ENCODE assay signal across 18 cellular contexts in genomic region chr14:101495284-101495683, GRCh38.
"Had no signal": no experiment of that assay in that cellular context is flagged by ENCODE, and none has a peak within 500 bp of the region (broad histone marks: within the 10 kb centered on the region; RNA-seq: fewer than 3 reads in every experiment).

No MANE protein-coding gene starts in this region.

- H3K4me2 ChIP-seq: smooth muscle cell had no signal

- H3K4me3 Mint-ChIP-seq: activated naive CD8-positive, alpha-beta T cell; effector memory CD8-positive, alpha-beta T cell; naive B cell; neural crest cell; stimulated activated effector memory CD8-positive, alpha-beta T cell treated with anti-CD3 and anti-CD28 coated beads, Interleukin-12 subunit alpha, Interleukin-12 subunit beta, amount 100 ng/mL, for 72 hours had no signal

- H3K27ac Mint-ChIP-seq: activated naive CD8-positive, alpha-beta T cell; effector memory CD8-positive, alpha-beta T cell; stimulated activated effector memory CD8-positive, alpha-beta T cell treated with anti-CD3 and anti-CD28 coated beads, Interleukin-12 subunit alpha, Interleukin-12 subunit beta, amount 100 ng/mL, for 72 hours had no signal

- H3K9me3 ChIP-seq: mucosa of descending colon, prostate gland, uterus had no signal

- H3K36me3 Mint-ChIP-seq: activated naive CD8-positive, alpha-beta T cell; stimulated activated effector memory CD8-positive, alpha-beta T cell treated with anti-CD3 and anti-CD28 coated beads, Interleukin-12 subunit alpha, Interleukin-12 subunit beta, amount 100 ng/mL, for 72 hours had no signal

- H3K4me1 ChIP-seq: prostate gland, uterus had no signal

- H3K9me3 Mint-ChIP-seq: effector memory CD8-positive, alpha-beta T cell; stimulated activated effector memory CD8-positive, alpha-beta T cell treated with anti-CD3 and anti-CD28 coated beads, Interleukin-12 subunit alpha, Interleukin-12 subunit beta, amount 100 ng/mL, for 72 hours had no signal

- H3K4me1 Mint-ChIP-seq: naive B cell; stimulated activated effector memory CD8-positive, alpha-beta T cell treated with anti-CD3 and anti-CD28 coated beads, Interleukin-12 subunit alpha, Interleukin-12 subunit beta, amount 100 ng/mL, for 72 hours had no signal

- DNase-seq: activated CD4-positive, alpha-beta T cell treated with anti-CD3 and anti-CD28 coated beads, Interleukin-2, amount 50 U/mL, for 1 hour; dermis blood vessel endothelial cell; effector memory CD8-positive, alpha-beta T cell; kidney glomerular epithelial cell; mesenchymal stem cell; mucosa of descending colon; naive B cell; stimulated activated CD4-positive, alpha-beta T cell treated with anti-CD3 and anti-CD28 coated beads, Interleukin-4, amount 100 ng/mL, for 24 hours; T-helper 1 cell; T1000 had no signal

- H3K4me3 ChIP-seq: mucosa of descending colon, prostate gland, smooth muscle cell, uterus had no signal

- ATAC-seq: activated CD4-positive, CD25-positive, alpha-beta regulatory T cell treated with anti-CD3 and anti-CD28 coated beads, Interleukin-2, amount 50 U/mL, for 24 hours; effector memory CD8-positive, alpha-beta T cell; mucosa of descending colon; right cardiac atrium; stimulated activated effector memory CD8-positive, alpha-beta T cell treated with anti-CD3 and anti-CD28 coated beads, Interleukin-12 subunit alpha, Interleukin-12 subunit beta, amount 100 ng/mL, for 72 hours had no signal

- H3K36me3 ChIP-seq: prostate gland, uterus had no signal

- H3K27ac ChIP-seq: uterus had no signal

- H3K27me3 ChIP-seq: uterus had no signal
